In genomic region chr10:128929905-128930304, GRCh38 we compare ENCODE assay signal across 22 cellular contexts.
"Had no signal": no experiment of that assay in that cellular context is flagged by ENCODE, and none has a peak within 500 bp of the region (broad histone marks: within the 10 kb centered on the region; RNA-seq: fewer than 3 reads in every experiment).

No MANE protein-coding gene starts in this region.

- H3K27ac ChIP-seq: lower lobe of right lung, parathyroid adenoma, prostate gland, skin epidermis, thoracic aorta, transverse colon had no signal

- H3K4me3 ChIP-seq: coronary artery, heart right ventricle, lower lobe of right lung, prostate gland, sigmoid colon, skin epidermis, thoracic aorta, transverse colon had no signal

- H3K36me3 ChIP-seq: heart right ventricle, lower lobe of right lung, prostate gland, sigmoid colon, thoracic aorta, transverse colon had no signal

- H3K4me1 ChIP-seq: parathyroid adenoma, prostate gland had no signal

- ATAC-seq: left lobe of liver; lower lobe of right lung; stimulated activated naive B cell treated with anti-CD40 and anti-IgM and Interleukin-4, amounts not matched to agents 10 μg/mL and 1 μg/mL and 100 μg/mL, for 72 hours; stimulated activated naive CD8-positive, alpha-beta T cell treated with anti-CD3 and anti-CD28 coated beads, Interleukin-15, amount 100 ng/mL, for 72 hours had no signal

- DNase-seq: effector CD4-positive, alpha-beta T cell; endodermal cell; erythroblast; foreskin melanocyte; heart right ventricle; hypothalamus; kidney glomerular epithelial cell; lower lobe of right lung; midbrain; nephron progenitor cell; sigmoid colon; stimulated activated CD4-positive, alpha-beta T cell treated with anti-CD3 and anti-CD28 coated beads, Interleukin-2, amount 100 ng/mL, for 24 hours; stimulated activated CD4-positive, alpha-beta T cell treated with anti-CD3 and anti-CD28 coated beads, Interleukin-4, amount 100 ng/mL, for 4 hours; stimulated activated naive B cell treated with anti-CD40 and anti-IgM and Interleukin-4, amounts not matched to agents 10 μg/mL and 1 μg/mL and 100 μg/mL, for 72 hours; stimulated activated naive CD8-positive, alpha-beta T cell treated with anti-CD3 and anti-CD28 coated beads, Interleukin-15, amount 100 ng/mL, for 72 hours; transverse colon had no signal

- H3K9me3 ChIP-seq: heart right ventricle, lower lobe of right lung, prostate gland, sigmoid colon, thoracic aorta, transverse colon had no signal

- H3K27me3 ChIP-seq: sigmoid colon, transverse colon had no signal
